ENCODE assay signal across 22 cellular contexts in genomic region chr20:48951646-48952045, GRCh38. TPM values are rescaled to one million over a fixed set of nuclear protein-coding genes. Genes with fewer than 3 reads are reported as not detected.
DNase-seq lines count a peak whose midpoint lies in the region; ATAC-seq, FAIRE-seq and TF ChIP-seq lines count a peak whose summit lies in the region.
"Had no signal": no experiment of that assay in that cellular context is flagged by ENCODE, and none has a peak within 500 bp of the region (broad histone marks: within the 10 kb centered on the region; RNA-seq: fewer than 3 reads in every experiment).

No MANE protein-coding gene starts in this region.

- in situ Hi-C loops in HepG2 (cut with HindIII; ENCODE audit: extremely low pct_ligation_motif_present, low pct_unique_long_range_greater_than_20kb), result no loop called here

- H3K4me3 ChIP-seq in LNCaP clone FGC (ENCODE audit: low read depth, low read length) (no peak overlapping the region), HepG2 (replicated peaks in 1 of 3; ENCODE audit: insufficient read depth in 1 of 3, low read depth in 2 of 3, low read length in 3 of 3) (no peak overlapping the region), prostate gland (no peak overlapping the region), suprapubic skin (no peak overlapping the region)
- H3K4me3 ChIP-seq: K562 had no signal

- DNase-seq in LNCaP clone FGC (ENCODE audit: low read depth) (peak; percentile 26), cerebellar nuclear complex (lab: John Stamatoyannopoulos, UW) (peak; percentile 15 to 59), HepG2 (ENCODE audit: low spot score) (no peak), prostate gland (ENCODE audit: low spot score) (peak; percentile 26), RKO (ENCODE audit: low spot score) (no peak), suprapubic skin (ENCODE audit: low spot score in 2 of 2) (no peak), AG20443 (ENCODE audit: low spot score) (no peak)
- DNase-seq: ACHN; AML-193; CD4-positive, alpha-beta T cell; DMS153; DMS79; GF-D8; GOT3; H7; HFFc6; IMR-90 had no signal

- TF ChIP-seq POLR2A in HepG2 (IDR thresholded peaks at IDR 0.05; ENCODE audit: insufficient read depth in 1 of 2, low read depth in 2 of 2, low read length in 2 of 2), result no peak
- TF ChIP-seq POLR2A in prostate gland (IDR thresholded peaks at IDR 0.05), result no peak
- TF ChIP-seq POLR2A in suprapubic skin (IDR thresholded peaks at IDR 0.05), result no peak

- WGBS in HepG2 (ENCODE audit: low lambda C conversion rate), result 96% methylated on average over 4 of the region's 4 CpGs
- 62% methylated on average over 4 of the region's 4 CpGs for WGBS in prostate gland
- 75% methylated on average over 4 of the region's 4 CpGs for WGBS in suprapubic skin

- TSS peak; percentile 12 for BruUV-seq in HepG2 (replicated peaks; lab: Mats Ljungman, UMichigan)

- no peak overlapping the region for H3K27ac ChIP-seq in HepG2 (ENCODE audit: extremely low read length, insufficient read depth, low read length)
- H3K27ac ChIP-seq in prostate gland, result peak overlapping the region; percentile 7 to 42
- no peak overlapping the region for H3K27ac ChIP-seq in suprapubic skin
- H3K27ac ChIP-seq: C4-2B had no signal

- H3K4me2 ChIP-seq in HepG2 (ENCODE audit: low read depth, low read length), result no peak overlapping the region

- intact Hi-C loops in HepG2 (cut with micrococcal nuclease; ENCODE audit: unreplicated experiment), result no loop called here
- intact Hi-C loops in prostate gland (cut with DNase I), result no loop called here

- no peak for FAIRE-seq in HepG2 (lab: Jason Lieb, UNC)
- FAIRE-seq: A204.1, K562 had no signal

- TF ChIP-seq RAD21 in HepG2 (CRISPR knock-in tag; IDR thresholded peaks at IDR 0.05), result no peak

- H3K9me3 ChIP-seq in HepG2 (ENCODE audit: low read length) (no peaks in the 10 kb centered on the region), prostate gland (no peaks in the 10 kb centered on the region), suprapubic skin (no peaks in the 10 kb centered on the region)

- H3K36me3 ChIP-seq in HepG2 (replicated peaks in 1 of 2; ENCODE audit: control insufficient read depth in 1 of 2, insufficient read depth in 2 of 2, low read length in 2 of 2), result peaks cover 59 to 87% of the 10 kb centered on the region in 2 experiments
- no peaks in the 10 kb centered on the region for H3K36me3 ChIP-seq in prostate gland
- H3K36me3 ChIP-seq in suprapubic skin, result peaks cover 86% of the 10 kb centered on the region

- H3K9ac ChIP-seq in HepG2 (ENCODE audit: insufficient read depth, low read depth, low read length), result no peak overlapping the region

- no peaks in the 10 kb centered on the region for H3K4me1 ChIP-seq in HepG2 (ENCODE audit: insufficient read depth, low read length)
- H3K4me1 ChIP-seq in prostate gland (replicated peaks), result peaks cover under 1% of the 10 kb centered on the region
- H3K4me1 ChIP-seq in suprapubic skin, result no peaks in the 10 kb centered on the region

- POLR2A ChIA-PET in HepG2 (lab: Yijun Ruan, JAX), result no interaction called here

- H4K20me1 ChIP-seq in HepG2 (ENCODE audit: insufficient read depth, low read length), result peaks cover 21% of the 10 kb centered on the region

- TF ChIP-seq CTCF in LNCaP clone FGC (IDR thresholded peaks at IDR 0.05; ENCODE audit: control insufficient read depth, extremely low read depth, insufficient read depth), result no peak
- TF ChIP-seq CTCF in HepG2 (CRISPR knock-in tag; IDR thresholded peaks at IDR 0.05), result no peak
- TF ChIP-seq CTCF in prostate gland (IDR thresholded peaks at IDR 0.05), result no peak
- TF ChIP-seq CTCF in suprapubic skin (IDR thresholded peaks at IDR 0.05), result no peak

- TF ChIP-seq EP300 in HepG2 (IDR thresholded peaks at IDR 0.05; ENCODE audit: low read depth in 2 of 2, low read length in 2 of 2), result no peak
- TF ChIP-seq EP300 in HepG2 (CRISPR knock-in tag; IDR thresholded peaks at IDR 0.05; ENCODE audit: borderline replicate concordance), result no peak
- no peak for TF ChIP-seq EP300 in suprapubic skin (IDR thresholded peaks at IDR 0.05)

- H3K27me3 ChIP-seq in HepG2 (ENCODE audit: control insufficient read depth in 1 of 2, insufficient read depth in 2 of 2, low read length in 2 of 2), result no peaks in the 10 kb centered on the region
- H3K27me3 ChIP-seq in prostate gland (replicated peaks; ENCODE audit: insufficient read depth), result no peaks in the 10 kb centered on the region
- no peaks in the 10 kb centered on the region for H3K27me3 ChIP-seq in suprapubic skin

- no peak for ATAC-seq in HepG2
- ATAC-seq in GM19452 (IDR thresholded peaks at IDR 0.05; ENCODE audit: unreplicated experiment), result no peak
- ATAC-seq: HCT116, K562 had no signal

- CTCF ChIA-PET in HepG2 (lab: Yijun Ruan, JAX; ENCODE audit: low intra/inter-chr PET ratio, low total read pairs), result no interaction called here

- H3K79me2 ChIP-seq in HepG2 (ENCODE audit: insufficient read depth, low read length), result peaks cover 3% of the 10 kb centered on the region

- H2AFZ ChIP-seq in HepG2 (ENCODE audit: low read length), result no peak overlapping the region

TF ChIP-seq in HepG2, 621 proteins besides CTCF, POLR2A, EP300 and RAD21 (continues in another document):
- TF ChIP-seq NRL (CRISPR knock-in tag; IDR thresholded peaks at IDR 0.05; ENCODE audit: borderline replicate concordance), result no peak
- no peak for TF ChIP-seq KAT8 (CRISPR knock-in tag; IDR thresholded peaks at IDR 0.05)
- no peak for TF ChIP-seq PLRG1 (conservative IDR thresholded peaks at IDR 0.05)
- no peak for TF ChIP-seq ZNF850 (CRISPR knock-in tag; conservative IDR thresholded peaks at IDR 0.05)
- TF ChIP-seq ZNF737 (CRISPR knock-in tag; IDR thresholded peaks at IDR 0.05; ENCODE audit: borderline replicate concordance), result no peak
- TF ChIP-seq CHD4 (IDR thresholded peaks at IDR 0.05; ENCODE audit: borderline replicate concordance, low read length), result no peak
- TF ChIP-seq NCOA5 (CRISPR knock-in tag; IDR thresholded peaks at IDR 0.05), result no peak
- no peak for TF ChIP-seq CC2D1A (CRISPR knock-in tag; IDR thresholded peaks at IDR 0.05)
- TF ChIP-seq RFX5 (IDR thresholded peaks at IDR 0.05; ENCODE audit: low read depth, low read length), result no peak
- TF ChIP-seq CCDC6 (CRISPR knock-in tag; IDR thresholded peaks at IDR 0.05), result no peak
- TF ChIP-seq BCL3 (CRISPR knock-in tag; IDR thresholded peaks at IDR 0.05), result no peak

RNA-seq across cellular contexts. Expression of gene ARFGEF2, which starts 30.1 kb away (rescaled TPM):
- 60.8 and 89.4 TPM in 2 replicates for total RNA-seq in HepG2 (2016; rRNA removed; fragmentation: Illumina TruSeq; extraction: Trizol)
- 12.9 and 14.8 TPM in 2 replicates for total RNA-seq in HepG2 (2016; cell fraction: cytosol; rRNA removed; fragmentation: Illumina TruSeq; extraction: Trizol; ENCODE audit: low read depth)
- total RNA-seq in HepG2 (2016; cell fraction: insoluble cytoplasmic fraction; rRNA removed; fragmentation: Illumina TruSeq; extraction: Trizol), result 57.7 and 87.7 TPM in 2 replicates
- total RNA-seq in HepG2 (2016; cell fraction: membrane; rRNA removed; fragmentation: Illumina TruSeq; extraction: Trizol), result 22.8 and 23.2 TPM in 2 replicates
- 61.8 and 69.9 TPM in 2 replicates for total RNA-seq in HepG2 (2016; cell fraction: nucleus; rRNA removed; fragmentation: Illumina TruSeq; extraction: Trizol)
- 44.0 and 44.6 TPM in 2 replicates for polyA plus RNA-seq in HepG2 (2011; rRNA removed)
- polyA plus RNA-seq in HepG2 (2011; cell fraction: cytosol; rRNA removed), result 26.6 and 34.6 TPM in 2 replicates
- polyA plus RNA-seq in HepG2 (2011; cell fraction: nucleus; rRNA removed), result 49.9 and 56.4 TPM in 2 replicates
- polyA plus RNA-seq in HepG2 (2012), result 42.2 and 43.8 TPM in 2 replicates
- polyA plus RNA-seq in HepG2 (2016; cell fraction: cytosol; fragmentation: Illumina TruSeq; extraction: Trizol; ENCODE audit: low read depth), result 1.1 TPM in 2 replicates
- 38.0 and 39.6 TPM in 2 replicates for polyA plus RNA-seq in HepG2 (2016; cell fraction: insoluble cytoplasmic fraction; fragmentation: Illumina TruSeq; extraction: Trizol; ENCODE audit: low read depth)
- polyA plus RNA-seq in HepG2 (2016; cell fraction: membrane; fragmentation: Illumina TruSeq; extraction: Trizol; ENCODE audit: low read depth), result 3.0 and 3.5 TPM in 2 replicates
- polyA plus RNA-seq in HepG2 (2016; cell fraction: nucleus; fragmentation: Illumina TruSeq; extraction: Trizol; ENCODE audit: insufficient read depth, low read depth), result 60.6 and 68.6 TPM in 2 replicates
- 69.3 and 130 TPM in 2 replicates for polyA minus RNA-seq in HepG2 (2011; rRNA and poly(A)+ RNA removed; ENCODE audit: low replicate concordance)
- polyA minus RNA-seq in HepG2 (2011; cell fraction: cytosol; rRNA and poly(A)+ RNA removed), result 69.6 and 83.1 TPM in 2 replicates
- polyA minus RNA-seq in HepG2 (2011; cell fraction: nucleus; rRNA and poly(A)+ RNA removed), result 96.2 and 117 TPM in 2 replicates
- total RNA-seq in prostate gland, result 10 to 100 TPM; 36.3 to 51.6 TPM
- 10 to 100 TPM; 29.9 to 84.7 (median 39.1) TPM for total RNA-seq in suprapubic skin

Comparison
In these comparisons a context has a peak if more than half of its experiments do, and no peak if none do; other contexts are left out.
1. DNase-seq: peak in LNCaP clone FGC (single experiment), cerebellar nuclear complex (2 of 2) and prostate gland (single experiment); none in HepG2 (single experiment), RKO (single experiment), suprapubic skin (0 of 2) and AG20443 (single experiment).
2. H3K27ac ChIP-seq: peak in prostate gland (2 of 2); none in HepG2 (single experiment) and suprapubic skin (single experiment).